1 cellular context compared by ENCODE assay signal in the genomic region with DNA sequence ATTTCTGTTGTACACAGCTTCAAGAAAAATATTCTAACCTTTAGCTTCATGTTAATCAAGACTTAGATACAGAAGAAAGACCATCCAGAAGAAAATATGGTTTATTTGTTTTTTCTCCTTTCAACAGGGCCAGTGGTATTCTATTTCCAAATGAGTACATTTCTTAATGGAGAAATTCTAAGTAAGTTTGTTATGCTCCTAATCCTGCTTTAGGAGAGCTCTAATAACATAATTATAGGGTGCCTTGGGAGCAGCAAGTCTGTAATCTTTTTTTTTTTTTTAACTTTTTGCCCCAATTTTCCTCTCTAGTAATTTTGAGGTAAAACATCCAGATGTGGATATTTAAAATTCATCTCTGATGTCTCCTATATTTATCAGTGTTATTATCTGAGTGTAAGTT.
TF ChIP-seq lines count a peak whose summit lies in the region.

No MANE protein-coding gene starts in this region.

TF ChIP-seq in HEK293, 187 proteins besides CTCF, POLR2A, EP300 and RAD21 (continued from another document):
- TF ChIP-seq PRDM2 (tag by site-specific recombination; IDR thresholded peaks at IDR 0.05; ENCODE audit: borderline replicate concordance) (no peak), TRIM28 (IDR thresholded peaks at IDR 0.05; ENCODE audit: borderline replicate concordance, low read length) (no peak)
TF ChIP-seq in HEK293: peak in this region for 2.
